1 cellular context compared by ENCODE assay signal in the genomic region with DNA sequence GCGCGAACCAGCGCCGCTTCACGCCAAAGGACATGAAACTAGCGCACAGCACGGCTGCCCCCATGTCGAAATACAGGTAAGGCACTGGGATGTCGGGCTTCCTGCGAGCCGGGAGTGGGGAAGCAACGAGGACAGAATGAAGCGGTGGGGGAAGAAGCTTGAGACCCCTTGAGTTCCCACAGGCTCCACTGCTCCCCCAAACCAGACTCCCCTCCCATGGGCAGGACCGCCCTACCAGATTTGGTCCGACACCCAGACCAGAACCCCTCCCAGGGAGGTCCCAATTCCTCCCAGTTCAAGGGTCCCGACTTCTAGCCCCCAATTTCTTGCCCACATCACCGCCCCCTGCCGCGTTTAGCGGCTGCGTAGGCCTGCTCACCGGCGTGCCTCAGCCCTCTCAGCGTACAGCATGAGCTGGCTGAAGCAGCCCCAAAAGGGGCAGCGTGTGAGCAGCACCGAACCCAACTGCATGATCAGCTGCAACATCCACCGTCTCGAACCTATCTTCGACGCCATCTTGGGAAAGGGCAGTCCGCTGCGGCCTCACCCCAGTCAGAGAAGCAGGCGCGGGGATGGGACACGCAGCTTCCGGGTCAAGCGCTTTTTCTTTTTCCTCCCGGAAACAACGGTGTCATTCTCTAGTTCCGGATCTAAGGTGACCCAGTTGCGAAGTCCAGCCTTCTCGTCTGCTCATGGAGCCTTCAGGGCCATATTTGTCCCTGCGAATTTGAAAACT.
TF ChIP-seq lines count a peak whose summit lies in the region.

A gene (minus strand): TSS at position 527 of the 736 bp plus-strand sequence. CDS start 11 bp downstream, at position 516.

TF ChIP-seq in HEK293, 187 proteins besides CTCF, POLR2A, EP300 and RAD21 (continued from another document and continues in another):
- TF ChIP-seq, protein P1, sequence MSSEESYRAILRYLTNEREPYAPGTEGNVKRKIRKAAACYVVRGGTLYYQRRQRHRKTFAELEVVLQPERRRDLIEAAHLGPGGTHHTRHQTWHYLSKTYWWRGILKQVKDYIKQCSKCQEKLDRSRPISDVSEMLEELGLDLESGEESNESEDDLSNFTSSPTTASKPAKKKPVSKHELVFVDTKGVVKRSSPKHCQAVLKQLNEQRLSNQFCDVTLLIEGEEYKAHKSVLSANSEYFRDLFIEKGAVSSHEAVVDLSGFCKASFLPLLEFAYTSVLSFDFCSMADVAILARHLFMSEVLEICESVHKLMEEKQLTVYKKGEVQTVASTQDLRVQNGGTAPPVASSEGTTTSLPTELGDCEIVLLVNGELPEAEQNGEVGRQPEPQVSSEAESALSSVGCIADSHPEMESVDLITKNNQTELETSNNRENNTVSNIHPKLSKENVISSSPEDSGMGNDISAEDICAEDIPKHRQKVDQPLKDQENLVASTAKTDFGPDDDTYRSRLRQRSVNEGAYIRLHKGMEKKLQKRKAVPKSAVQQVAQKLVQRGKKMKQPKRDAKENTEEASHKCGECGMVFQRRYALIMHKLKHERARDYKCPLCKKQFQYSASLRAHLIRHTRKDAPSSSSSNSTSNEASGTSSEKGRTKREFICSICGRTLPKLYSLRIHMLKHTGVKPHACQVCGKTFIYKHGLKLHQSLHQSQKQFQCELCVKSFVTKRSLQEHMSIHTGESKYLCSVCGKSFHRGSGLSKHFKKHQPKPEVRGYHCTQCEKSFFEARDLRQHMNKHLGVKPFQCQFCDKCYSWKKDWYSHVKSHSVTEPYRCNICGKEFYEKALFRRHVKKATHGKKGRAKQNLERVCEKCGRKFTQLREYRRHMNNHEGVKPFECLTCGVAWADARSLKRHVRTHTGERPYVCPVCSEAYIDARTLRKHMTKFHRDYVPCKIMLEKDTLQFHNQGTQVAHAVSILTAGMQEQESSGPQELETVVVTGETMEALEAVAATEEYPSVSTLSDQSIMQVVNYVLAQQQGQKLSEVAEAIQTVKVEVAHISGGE (tag by site-specific recombination; conservative IDR thresholded peaks at IDR 0.05; ENCODE audit: low read depth), result peak; percentile 100
- TF ChIP-seq ZNF791 (tag by site-specific recombination; IDR thresholded peaks at IDR 0.05) (no peak), PRDM1 (tag by site-specific recombination; IDR thresholded peaks at IDR 0.05) (no peak), ZNF248 (tag by site-specific recombination; IDR thresholded peaks at IDR 0.05) (no peak), ZNF670 (tag by site-specific recombination; IDR thresholded peaks at IDR 0.05; ENCODE audit: low read depth) (no peak), SP7 (tag by site-specific recombination; IDR thresholded peaks at IDR 0.05) (peak; percentile 93), ZNF785 (tag by site-specific recombination; IDR thresholded peaks at IDR 0.05) (no peak), ZEB2 (tag by site-specific recombination; IDR thresholded peaks at IDR 0.05) (peak; percentile 83), ZNF530 (tag by site-specific recombination; IDR thresholded peaks at IDR 0.05; ENCODE audit: low read depth) (no peak), ZNF561 (tag by site-specific recombination; IDR thresholded peaks at IDR 0.05; ENCODE audit: borderline replicate concordance) (peak; percentile 99), ZFP3 (tag by site-specific recombination; IDR thresholded peaks at IDR 0.05; ENCODE audit: low read depth) (no peak), GFI1B (tag by site-specific recombination; IDR thresholded peaks at IDR 0.05) (peak; percentile 36; the same call in 1 of the 2 replicates), ZNF510 (tag by site-specific recombination; IDR thresholded peaks at IDR 0.05; ENCODE audit: insufficient replicate concordance) (no peak), FEZF1 (tag by site-specific recombination; IDR thresholded peaks at IDR 0.05) (peak; percentile 50; the same call in 1 of the 2 replicates), ZNF654 (tag by site-specific recombination; IDR thresholded peaks at IDR 0.05; ENCODE audit: low read depth) (no peak; the same call in 1 of the 2 replicates), KLF10 (tag by site-specific recombination; IDR thresholded peaks at IDR 0.05) (peak; percentile 53; the same call in 1 of the 2 replicates), ZNF23 (tag by site-specific recombination; IDR thresholded peaks at IDR 0.05; ENCODE audit: borderline replicate concordance) (no peak), ZNF354C (tag by site-specific recombination; IDR thresholded peaks at IDR 0.05; ENCODE audit: borderline replicate concordance, low read depth) (no peak), ZNF548 (tag by site-specific recombination; IDR thresholded peaks at IDR 0.05) (no peak), ZNF560 (tag by site-specific recombination; IDR thresholded peaks at IDR 0.05; ENCODE audit: borderline replicate concordance) (no peak), ZNF311 (tag by site-specific recombination; IDR thresholded peaks at IDR 0.05; ENCODE audit: borderline replicate concordance) (no peak), YY1 (tag by site-specific recombination; IDR thresholded peaks at IDR 0.05) (peak; percentile 100), ZNF133 (tag by site-specific recombination; IDR thresholded peaks at IDR 0.05) (no peak), ZNF302 (tag by site-specific recombination; IDR thresholded peaks at IDR 0.05; ENCODE audit: low read depth) (no peak), ZNF837 (tag by site-specific recombination; IDR thresholded peaks at IDR 0.05) (no peak), ZBTB17 (tag by site-specific recombination; IDR thresholded peaks at IDR 0.05) (peak; percentile 99), ZNF416 (tag by site-specific recombination; IDR thresholded peaks at IDR 0.05) (no peak), MEIS1 (CRISPR knock-in tag; IDR thresholded peaks at IDR 0.05; ENCODE audit: borderline replicate concordance) (no peak), ZNF558 (tag by site-specific recombination; IDR thresholded peaks at IDR 0.05) (peak; percentile 80), ZNF157 (tag by site-specific recombination; IDR thresholded peaks at IDR 0.05) (no peak), ZNF324 (tag by site-specific recombination; IDR thresholded peaks at IDR 0.05) (peak; percentile 96), KLF7 (tag by site-specific recombination; IDR thresholded peaks at IDR 0.05; ENCODE audit: borderline replicate concordance) (peak; percentile 78), ZNF404 (tag by site-specific recombination; IDR thresholded peaks at IDR 0.05) (no peak), ZNF394 (tag by site-specific recombination; IDR thresholded peaks at IDR 0.05; ENCODE audit: borderline replicate concordance) (peak; percentile 99), WT1 (tag by site-specific recombination; IDR thresholded peaks at IDR 0.05) (peak; percentile 49; the same call in 1 of the 2 replicates), ZNF174 (tag by site-specific recombination; IDR thresholded peaks at IDR 0.05) (no peak), ZNF391 (tag by site-specific recombination; IDR thresholded peaks at IDR 0.05; ENCODE audit: borderline replicate concordance, low read depth) (peak; percentile 98), ZNF610 (tag by site-specific recombination; IDR thresholded peaks at IDR 0.05; ENCODE audit: borderline replicate concordance) (peak; percentile 68; the same call in 1 of the 2 replicates)
- TF ChIP-seq, protein P2, sequence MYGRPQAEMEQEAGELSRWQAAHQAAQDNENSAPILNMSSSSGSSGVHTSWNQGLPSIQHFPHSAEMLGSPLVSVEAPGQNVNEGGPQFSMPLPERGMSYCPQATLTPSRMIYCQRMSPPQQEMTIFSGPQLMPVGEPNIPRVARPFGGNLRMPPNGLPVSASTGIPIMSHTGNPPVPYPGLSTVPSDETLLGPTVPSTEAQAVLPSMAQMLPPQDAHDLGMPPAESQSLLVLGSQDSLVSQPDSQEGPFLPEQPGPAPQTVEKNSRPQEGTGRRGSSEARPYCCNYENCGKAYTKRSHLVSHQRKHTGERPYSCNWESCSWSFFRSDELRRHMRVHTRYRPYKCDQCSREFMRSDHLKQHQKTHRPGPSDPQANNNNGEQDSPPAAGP (tag by site-specific recombination; IDR thresholded peaks at IDR 0.05), result peak; percentile 98
- TF ChIP-seq, protein P3, sequence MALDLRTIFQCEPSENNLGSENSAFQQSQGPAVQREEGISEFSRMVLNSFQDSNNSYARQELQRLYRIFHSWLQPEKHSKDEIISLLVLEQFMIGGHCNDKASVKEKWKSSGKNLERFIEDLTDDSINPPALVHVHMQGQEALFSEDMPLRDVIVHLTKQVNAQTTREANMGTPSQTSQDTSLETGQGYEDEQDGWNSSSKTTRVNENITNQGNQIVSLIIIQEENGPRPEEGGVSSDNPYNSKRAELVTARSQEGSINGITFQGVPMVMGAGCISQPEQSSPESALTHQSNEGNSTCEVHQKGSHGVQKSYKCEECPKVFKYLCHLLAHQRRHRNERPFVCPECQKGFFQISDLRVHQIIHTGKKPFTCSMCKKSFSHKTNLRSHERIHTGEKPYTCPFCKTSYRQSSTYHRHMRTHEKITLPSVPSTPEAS (tag by site-specific recombination; IDR thresholded peaks at IDR 0.05), result peak; percentile 70
- TF ChIP-seq, protein P4, sequence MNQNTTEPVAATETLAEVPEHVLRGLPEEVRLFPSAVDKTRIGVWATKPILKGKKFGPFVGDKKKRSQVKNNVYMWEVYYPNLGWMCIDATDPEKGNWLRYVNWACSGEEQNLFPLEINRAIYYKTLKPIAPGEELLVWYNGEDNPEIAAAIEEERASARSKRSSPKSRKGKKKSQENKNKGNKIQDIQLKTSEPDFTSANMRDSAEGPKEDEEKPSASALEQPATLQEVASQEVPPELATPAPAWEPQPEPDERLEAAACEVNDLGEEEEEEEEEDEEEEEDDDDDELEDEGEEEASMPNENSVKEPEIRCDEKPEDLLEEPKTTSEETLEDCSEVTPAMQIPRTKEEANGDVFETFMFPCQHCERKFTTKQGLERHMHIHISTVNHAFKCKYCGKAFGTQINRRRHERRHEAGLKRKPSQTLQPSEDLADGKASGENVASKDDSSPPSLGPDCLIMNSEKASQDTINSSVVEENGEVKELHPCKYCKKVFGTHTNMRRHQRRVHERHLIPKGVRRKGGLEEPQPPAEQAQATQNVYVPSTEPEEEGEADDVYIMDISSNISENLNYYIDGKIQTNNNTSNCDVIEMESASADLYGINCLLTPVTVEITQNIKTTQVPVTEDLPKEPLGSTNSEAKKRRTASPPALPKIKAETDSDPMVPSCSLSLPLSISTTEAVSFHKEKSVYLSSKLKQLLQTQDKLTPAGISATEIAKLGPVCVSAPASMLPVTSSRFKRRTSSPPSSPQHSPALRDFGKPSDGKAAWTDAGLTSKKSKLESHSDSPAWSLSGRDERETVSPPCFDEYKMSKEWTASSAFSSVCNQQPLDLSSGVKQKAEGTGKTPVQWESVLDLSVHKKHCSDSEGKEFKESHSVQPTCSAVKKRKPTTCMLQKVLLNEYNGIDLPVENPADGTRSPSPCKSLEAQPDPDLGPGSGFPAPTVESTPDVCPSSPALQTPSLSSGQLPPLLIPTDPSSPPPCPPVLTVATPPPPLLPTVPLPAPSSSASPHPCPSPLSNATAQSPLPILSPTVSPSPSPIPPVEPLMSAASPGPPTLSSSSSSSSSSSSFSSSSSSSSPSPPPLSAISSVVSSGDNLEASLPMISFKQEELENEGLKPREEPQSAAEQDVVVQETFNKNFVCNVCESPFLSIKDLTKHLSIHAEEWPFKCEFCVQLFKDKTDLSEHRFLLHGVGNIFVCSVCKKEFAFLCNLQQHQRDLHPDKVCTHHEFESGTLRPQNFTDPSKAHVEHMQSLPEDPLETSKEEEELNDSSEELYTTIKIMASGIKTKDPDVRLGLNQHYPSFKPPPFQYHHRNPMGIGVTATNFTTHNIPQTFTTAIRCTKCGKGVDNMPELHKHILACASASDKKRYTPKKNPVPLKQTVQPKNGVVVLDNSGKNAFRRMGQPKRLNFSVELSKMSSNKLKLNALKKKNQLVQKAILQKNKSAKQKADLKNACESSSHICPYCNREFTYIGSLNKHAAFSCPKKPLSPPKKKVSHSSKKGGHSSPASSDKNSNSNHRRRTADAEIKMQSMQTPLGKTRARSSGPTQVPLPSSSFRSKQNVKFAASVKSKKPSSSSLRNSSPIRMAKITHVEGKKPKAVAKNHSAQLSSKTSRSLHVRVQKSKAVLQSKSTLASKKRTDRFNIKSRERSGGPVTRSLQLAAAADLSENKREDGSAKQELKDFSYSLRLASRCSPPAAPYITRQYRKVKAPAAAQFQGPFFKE (tag by site-specific recombination; IDR thresholded peaks at IDR 0.05; ENCODE audit: borderline replicate concordance), result no peak
- TF ChIP-seq, protein P5, sequence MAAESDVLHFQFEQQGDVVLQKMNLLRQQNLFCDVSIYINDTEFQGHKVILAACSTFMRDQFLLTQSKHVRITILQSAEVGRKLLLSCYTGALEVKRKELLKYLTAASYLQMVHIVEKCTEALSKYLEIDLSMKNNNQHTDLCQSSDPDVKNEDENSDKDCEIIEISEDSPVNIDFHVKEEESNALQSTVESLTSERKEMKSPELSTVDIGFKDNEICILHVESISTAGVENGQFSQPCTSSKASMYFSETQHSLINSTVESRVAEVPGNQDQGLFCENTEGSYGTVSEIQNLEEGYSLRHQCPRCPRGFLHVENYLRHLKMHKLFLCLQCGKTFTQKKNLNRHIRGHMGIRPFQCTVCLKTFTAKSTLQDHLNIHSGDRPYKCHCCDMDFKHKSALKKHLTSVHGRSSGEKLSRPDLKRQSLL (tag by site-specific recombination; IDR thresholded peaks at IDR 0.05), result peak; percentile 91
- TF ChIP-seq, protein P6, sequence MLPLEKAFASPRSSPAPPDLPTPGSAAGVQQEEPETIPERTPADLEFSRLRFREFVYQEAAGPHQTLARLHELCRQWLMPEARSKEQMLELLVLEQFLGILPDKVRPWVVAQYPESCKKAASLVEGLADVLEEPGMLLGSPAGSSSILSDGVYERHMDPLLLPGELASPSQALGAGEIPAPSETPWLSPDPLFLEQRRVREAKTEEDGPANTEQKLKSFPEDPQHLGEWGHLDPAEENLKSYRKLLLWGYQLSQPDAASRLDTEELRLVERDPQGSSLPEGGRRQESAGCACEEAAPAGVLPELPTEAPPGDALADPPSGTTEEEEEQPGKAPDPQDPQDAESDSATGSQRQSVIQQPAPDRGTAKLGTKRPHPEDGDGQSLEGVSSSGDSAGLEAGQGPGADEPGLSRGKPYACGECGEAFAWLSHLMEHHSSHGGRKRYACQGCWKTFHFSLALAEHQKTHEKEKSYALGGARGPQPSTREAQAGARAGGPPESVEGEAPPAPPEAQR (tag by site-specific recombination; IDR thresholded peaks at IDR 0.05), result peak; percentile 89; the same call in 1 of the 2 replicates
- TF ChIP-seq, protein P7, sequence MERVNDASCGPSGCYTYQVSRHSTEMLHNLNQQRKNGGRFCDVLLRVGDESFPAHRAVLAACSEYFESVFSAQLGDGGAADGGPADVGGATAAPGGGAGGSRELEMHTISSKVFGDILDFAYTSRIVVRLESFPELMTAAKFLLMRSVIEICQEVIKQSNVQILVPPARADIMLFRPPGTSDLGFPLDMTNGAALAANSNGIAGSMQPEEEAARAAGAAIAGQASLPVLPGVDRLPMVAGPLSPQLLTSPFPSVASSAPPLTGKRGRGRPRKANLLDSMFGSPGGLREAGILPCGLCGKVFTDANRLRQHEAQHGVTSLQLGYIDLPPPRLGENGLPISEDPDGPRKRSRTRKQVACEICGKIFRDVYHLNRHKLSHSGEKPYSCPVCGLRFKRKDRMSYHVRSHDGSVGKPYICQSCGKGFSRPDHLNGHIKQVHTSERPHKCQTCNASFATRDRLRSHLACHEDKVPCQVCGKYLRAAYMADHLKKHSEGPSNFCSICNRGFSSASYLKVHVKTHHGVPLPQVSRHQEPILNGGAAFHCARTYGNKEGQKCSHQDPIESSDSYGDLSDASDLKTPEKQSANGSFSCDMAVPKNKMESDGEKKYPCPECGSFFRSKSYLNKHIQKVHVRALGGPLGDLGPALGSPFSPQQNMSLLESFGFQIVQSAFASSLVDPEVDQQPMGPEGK (tag by site-specific recombination; IDR thresholded peaks at IDR 0.05), result peak; percentile 76
